8 cellular contexts compared by ENCODE assay signal in genomic region chr9:129237195-129237611, GRCh38. TPM values are rescaled to one million over a fixed set of nuclear protein-coding genes. Genes with fewer than 3 reads are reported as not detected.
DNase-seq lines count a peak whose midpoint lies in the region; ATAC-seq, FAIRE-seq and TF ChIP-seq lines count a peak whose summit lies in the region.

No MANE protein-coding gene starts in this region.

- no peak for TF ChIP-seq CTCF in neural cell (IDR thresholded peaks at IDR 0.05; ENCODE audit: poor library complexity, severe bottlenecking)

- TF ChIP-seq RAD21 in neural cell (conservative IDR thresholded peaks at IDR 0.05) = no peak

- peaks cover 16% of the 10 kb centered on the region for H3K4me1 ChIP-seq in Karpas-422 (ENCODE audit: low read length)

- H3K9ac ChIP-seq in neural cell (ENCODE audit: low read length) (peak overlapping the region; percentile 2), Karpas-422 (ENCODE audit: low read length) (no peak overlapping the region)

- H3K4me2 ChIP-seq in neural cell (ENCODE audit: low read length) = no peak overlapping the region
- no peak overlapping the region for H3K4me2 ChIP-seq in Karpas-422 (ENCODE audit: low read depth, low read length, poor library complexity, severe bottlenecking)

- no peaks in the 10 kb centered on the region for H3K9me3 ChIP-seq in neural cell (ENCODE audit: low read length)
- no peaks in the 10 kb centered on the region for H3K9me3 ChIP-seq in Karpas-422 (ENCODE audit: low read length)

- H3K9me2 ChIP-seq in neural cell (ENCODE audit: insufficient read depth, low read length) (no peaks in the 10 kb centered on the region), Karpas-422 (replicated peaks; ENCODE audit: insufficient read depth, low read length) (no peaks in the 10 kb centered on the region)

- peak; percentile 95 for ATAC-seq in SK-N-SH treated with all-trans-retinoic acid at 6 μM for 48 hours

- H3K4me3 ChIP-seq in neural cell (ENCODE audit: low read length) = no peak overlapping the region
- H3K4me3 ChIP-seq in Karpas-422 (ENCODE audit: low read length) = no peak overlapping the region

- H3K79me2 ChIP-seq in neural cell (replicated peaks; ENCODE audit: insufficient read depth, low read length) = no peaks in the 10 kb centered on the region
- no peaks in the 10 kb centered on the region for H3K79me2 ChIP-seq in Karpas-422 (ENCODE audit: low read length)

- DNase-seq in EH (ENCODE audit: low read depth) (peak; percentile 68), urothelium cell line (ENCODE audit: low spot score) (peak; percentile 71), NCI-H2081 (lab: John Stamatoyannopoulos, UW) (no peak), Karpas-422 (no peak), GM19238 (ENCODE audit: insufficient read length, low spot score) (no peak)
- peak; percentile 40 for DNase-seq in activated naive CD8-positive, alpha-beta T cell treated with anti-CD3 and anti-CD28 coated beads, Interleukin-2, amount 50 U/mL, for 16 hours (ENCODE audit: low read depth, low spot score)

- H3K27me3 ChIP-seq in neural cell (ENCODE audit: insufficient read depth, low read depth, low read length) = no peaks in the 10 kb centered on the region
- no peaks in the 10 kb centered on the region for H3K27me3 ChIP-seq in Karpas-422 (ENCODE audit: low read length)

- no peaks in the 10 kb centered on the region for H3K36me3 ChIP-seq in neural cell (ENCODE audit: insufficient read depth, low read length)
- H3K36me3 ChIP-seq in Karpas-422 (ENCODE audit: insufficient read depth, low read length) = no peaks in the 10 kb centered on the region

- H3K27ac ChIP-seq in neural cell (ENCODE audit: low read length) = no peak overlapping the region
- no peak overlapping the region for H3K27ac ChIP-seq in Karpas-422 (ENCODE audit: low read length)

- H3F3A ChIP-seq in neural cell (ENCODE audit: insufficient read depth, low read length, poor library complexity, severe bottlenecking) = no peaks in the 10 kb centered on the region

- H4K20me1 ChIP-seq in neural cell (ENCODE audit: insufficient read depth) (no peaks in the 10 kb centered on the region), Karpas-422 (ENCODE audit: insufficient read depth, low read depth, low read length) (peaks cover 4% of the 10 kb centered on the region; the same call in 1 of the 2 replicates)

- no peak for TF ChIP-seq EP300 in neural cell (conservative IDR thresholded peaks at IDR 0.05; ENCODE audit: poor library complexity, severe bottlenecking)

- H2AFZ ChIP-seq in neural cell (ENCODE audit: low read depth, low read length) (no peak overlapping the region), Karpas-422 (ENCODE audit: low read length) (no peak overlapping the region)

- FAIRE-seq in urothelium cell line (lab: Jason Lieb, UNC) = peak; percentile 79

TF ChIP-seq in SK-N-SH treated with all-trans-retinoic acid at 6 μM for 48 hours, 23 proteins besides CTCF, POLR2A, EP300 and RAD21 (continues in another document):
- no peak for TF ChIP-seq ZC3H10 (CRISPR knock-in tag; IDR thresholded peaks at IDR 0.05)
- TF ChIP-seq TOX (CRISPR knock-in tag; IDR thresholded peaks at IDR 0.05; ENCODE audit: borderline replicate concordance) = no peak
- no peak for TF ChIP-seq GLIS3 (CRISPR knock-in tag; IDR thresholded peaks at IDR 0.05)
- no peak for TF ChIP-seq RARB (CRISPR knock-in tag; IDR thresholded peaks at IDR 0.05)
- TF ChIP-seq OSR1 (CRISPR knock-in tag; IDR thresholded peaks at IDR 0.05) = no peak
- TF ChIP-seq CSRNP3 (CRISPR knock-in tag; IDR thresholded peaks at IDR 0.05) = no peak
- TF ChIP-seq PPARA (CRISPR knock-in tag; IDR thresholded peaks at IDR 0.05; ENCODE audit: borderline replicate concordance) = no peak
- TF ChIP-seq ARNTL (CRISPR knock-in tag; IDR thresholded peaks at IDR 0.05; ENCODE audit: borderline replicate concordance, low read depth) = no peak
- TF ChIP-seq CREB5 (CRISPR knock-in tag; IDR thresholded peaks at IDR 0.05; ENCODE audit: low read depth) = no peak

TF ChIP-seq in neural cell, 6 proteins besides CTCF, POLR2A, EP300 and RAD21:
- TF ChIP-seq REST (IDR thresholded peaks at IDR 0.05; ENCODE audit: borderline replicate concordance) (no peak), SMC3 (conservative IDR thresholded peaks at IDR 0.05; ENCODE audit: poor library complexity) (no peak), MXI1 (conservative IDR thresholded peaks at IDR 0.05; ENCODE audit: poor library complexity, severe bottlenecking) (no peak)

RNA-seq across cellular contexts. Expression of gene IER5L, which starts 59.1 kb away (rescaled TPM):
- 20.8 and 30.5 TPM in 2 replicates for polyA plus RNA-seq in neural cell
- polyA minus RNA-seq in neural cell = 28.4 and 41.1 TPM in 2 replicates
- total RNA-seq in Karpas-422 (2014; rRNA removed; shearing (Covaris generic); ENCODE audit: low replicate concordance) = 0.48 and 2.3 TPM in 2 replicates

Comparison
In these comparisons a context has a peak if more than half of its experiments do, and no peak if none do; other contexts are left out.
1. DNase-seq: peak in EH (single experiment), activated naive CD8-positive, alpha-beta T cell treated with anti-CD3 and anti-CD28 coated beads, Interleukin-2, amount 50 U/mL, for 16 hours (single experiment) and urothelium cell line (single experiment); none in NCI-H2081 (0 of 2), Karpas-422 (single experiment) and GM19238 (single experiment).